Comparison of ENCODE assay signal across 30 cellular contexts in the genomic region with DNA sequence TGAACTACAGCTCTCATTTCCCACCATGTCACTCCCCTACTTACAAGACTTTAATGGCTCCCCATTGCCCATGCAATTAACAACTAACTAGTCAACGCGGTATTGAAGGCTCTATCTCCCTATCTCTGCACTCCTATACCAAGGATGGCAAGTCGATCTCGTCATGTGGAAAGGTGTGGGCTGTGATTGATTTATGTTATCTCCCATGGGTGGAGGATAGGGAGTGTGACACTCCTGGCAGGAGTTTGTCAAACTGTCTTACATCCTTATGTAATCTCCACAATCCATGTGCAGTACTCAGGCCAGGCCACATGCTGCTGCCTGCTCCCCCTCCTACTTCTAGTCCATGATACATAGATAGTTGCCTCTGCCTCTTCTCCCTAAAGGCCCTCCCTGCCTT.
"Had no signal": no experiment of that assay in that cellular context is flagged by ENCODE, and none has a peak within 500 bp of the region (broad histone marks: within the 10 kb centered on the region; RNA-seq: fewer than 3 reads in every experiment).

No MANE protein-coding gene starts in this region.

- ATAC-seq: heart left ventricle; left colon; left lung; lower lobe of right lung; naive thymus-derived CD4-positive, alpha-beta T cell; natural killer cell treated with Interleukin-12 subunit alpha and Interleukin-12 subunit beta and Interleukin-15 and Interleukin-18, amount 100 ng/mL, for 72 hours; psoas muscle; right lobe of liver; stimulated activated memory B cell treated with anti-CD40 and anti-IgM and Interleukin-4, amounts not matched to agents 10 μg/mL and 1 μg/mL and 100 μg/mL, for 72 hours; stimulated activated naive CD8-positive, alpha-beta T cell treated with anti-CD3 and anti-CD28 coated beads, Interleukin-15, amount 100 ng/mL, for 72 hours had no signal

- DNase-seq: heart left ventricle; hypothalamus; immature natural killer cell; kidney; left colon; left lung; lower lobe of right lung; mammary epithelial cell; mesenchymal stem cell; naive thymus-derived CD4-positive, alpha-beta T cell; occipital lobe; psoas muscle; right lobe of liver; stimulated activated CD4-positive, alpha-beta T cell treated with anti-CD3 and anti-CD28 coated beads, Interleukin-1b, Interleukin-23, amount 100 ng/mL, for 48 hours; stimulated activated CD4-positive, alpha-beta T cell treated with anti-CD3 and anti-CD28 coated beads, Interleukin-2, amount 100 ng/mL, for 48 hours; stimulated activated CD4-positive, alpha-beta T cell treated with anti-CD3 and anti-CD28 coated beads, Interleukin-4, amount 100 ng/mL, for 4 hours; stimulated activated CD8-positive, alpha-beta memory T cell treated with anti-CD3 and anti-CD28 coated beads, Interleukin-4, amount 100 ng/mL, for 48 hours; stimulated activated naive CD4-positive, alpha-beta T cell treated with Interleukin-2 at 50 U/mL for 16 hours; stimulated activated naive CD8-positive, alpha-beta T cell treated with anti-CD3 and anti-CD28 coated beads, Interleukin-15, amount 100 ng/mL, for 72 hours; substantia nigra; upper lobe of left lung; uterus had no signal

- H3K36me3 ChIP-seq: heart left ventricle, left lung, lower lobe of right lung, neural progenitor cell, neutrophil, right atrium auricular region, right lobe of liver, tibial nerve, upper lobe of left lung, uterus had no signal

- H3K4me3 ChIP-seq: heart left ventricle, left lung, lower lobe of right lung, neural progenitor cell, psoas muscle, right atrium auricular region, right lobe of liver, smooth muscle cell, tibial nerve, upper lobe of left lung, uterus had no signal

- H3K27ac ChIP-seq: heart left ventricle, left lung, lower lobe of right lung, neural progenitor cell, neutrophil, parathyroid adenoma, psoas muscle, right atrium auricular region, right lobe of liver, tibial nerve, upper lobe of left lung, uterus had no signal

- H3K9me3 ChIP-seq: heart left ventricle, left lung, lower lobe of right lung, neutrophil, psoas muscle, right atrium auricular region, right lobe of liver, tibial nerve, upper lobe of left lung, uterus had no signal

- H3K4me1 ChIP-seq: left lung, lower lobe of right lung, parathyroid adenoma, psoas muscle, uterus had no signal
